8 cellular contexts compared by ENCODE assay signal in genomic region chr13:51591938-51592337, GRCh38. TPM values are rescaled to one million over a fixed set of nuclear protein-coding genes. Genes with fewer than 3 reads are reported as not detected.
DNase-seq lines count a peak whose midpoint lies in the region; ATAC-seq, FAIRE-seq and TF ChIP-seq lines count a peak whose summit lies in the region.
"Not testable (repeated sequence)": the region's sequence is repeated elsewhere in the genome, so short reads cannot be mapped to it uniquely, and the experiment has no call there.

No MANE protein-coding gene starts in this region.

- not testable (repeated sequence) for H3K9me2 ChIP-seq in GM23248 (ENCODE audit: insufficient read depth); PC-9 (ENCODE audit: insufficient read depth)

- H4K20me1 ChIP-seq in GM23248 (ENCODE audit: insufficient read depth); PC-9 (ENCODE audit: insufficient read depth); GM12878 (ENCODE audit: control insufficient read depth, insufficient read depth): not testable (repeated sequence)

- H3K9me3 ChIP-seq in GM23248 (ENCODE audit: low read depth); PC-9 (ENCODE audit: insufficient read depth, low read depth); GM12878 (replicated peaks; ENCODE audit: control insufficient read depth, insufficient read depth, low read length); esophagus squamous epithelium; upper lobe of right lung: not testable (repeated sequence)

- H3K36me3 Mint-ChIP-seq in neural crest cell (ENCODE audit: low read depth) = not testable (repeated sequence)

- TF ChIP-seq RAD21 in GM12878 (IDR thresholded peaks at IDR 0.05; ENCODE audit: insufficient read depth, low read depth, low read length) = not testable (repeated sequence)

- peak overlapping the region; percentile 84 for H3K27ac ChIP-seq in GM23248
- peak overlapping the region; percentile 64 for H3K27ac ChIP-seq in PC-9
- H3K27ac ChIP-seq in GM12878 (ENCODE audit: control insufficient read depth, insufficient read depth) = peak overlapping the region; percentile 18; the same call in 1 of the 2 replicates
- H3K27ac ChIP-seq in esophagus squamous epithelium = peak overlapping the region; percentile 56 to 79 (median 69)
- peak overlapping the region in 16 of 21 experiments; percentile 7 to 71 (median 52) for H3K27ac ChIP-seq in skin epidermis
- peak overlapping the region; percentile 43 for H3K27ac ChIP-seq in upper lobe of right lung

- peaks cover 48% of the 10 kb centered on the region for H3K4me1 Mint-ChIP-seq in neural crest cell

- H3K4me2 ChIP-seq in GM23248 (ENCODE audit: unreplicated experiment) (peak overlapping the region; percentile 85), PC-9 (peak overlapping the region; percentile 77)
- H3K4me2 ChIP-seq in GM12878 (ENCODE audit: control insufficient read depth, insufficient read depth) = not testable (repeated sequence)

- not testable (repeated sequence) for H3K27me3 Mint-ChIP-seq in neural crest cell (ENCODE audit: low read depth)

- H3K4me1 ChIP-seq in GM23248 (ENCODE audit: insufficient read depth) (peaks cover 73% of the 10 kb centered on the region), PC-9 (replicated peaks; ENCODE audit: insufficient read depth) (peaks cover 43% of the 10 kb centered on the region), esophagus squamous epithelium (peaks cover 4 to 87% (median 25%) of the 10 kb centered on the region in 3 donors), upper lobe of right lung (peaks cover 29% of the 10 kb centered on the region)
- not testable (repeated sequence) for H3K4me1 ChIP-seq in GM12878 (ENCODE audit: control insufficient read depth, insufficient read depth, low read length)

- not testable (repeated sequence) for DNase-seq in GM23248; PC-9; GM12878 (ENCODE audit: low read depth, low spot score); esophagus squamous epithelium (lab: John Stamatoyannopoulos, UW); neural crest cell (ENCODE audit: low read depth, low spot score); upper lobe of right lung
- peak; percentile 43 for DNase-seq in kidney tubule cell (ENCODE audit: low spot score)

- POLR2A ChIA-PET in PC-9 (lab: Charles Lee; ENCODE audit: unreplicated experiment) = interaction anchor here (0.6 kb wide), 1 partner anchor 204 kb away, joined by 3 read pairs; no protein-coding TSS in a partner anchor
- POLR2A ChIA-PET in GM12878 (lab: Charles Lee) = not testable (repeated sequence)

- intact Hi-C loops in PC-9 (cut with micrococcal nuclease; ENCODE audit: unreplicated experiment); GM12878 (cut with micrococcal nuclease; ENCODE audit: unreplicated experiment); esophagus squamous epithelium (cut with DNase I); upper lobe of right lung (cut with DNase I): not testable (repeated sequence)

- 37 to 39% methylated on average over 1 of the region's 1 CpG for WGBS in GM23248 (ENCODE audit: low coverage in 1 of 2, low lambda C conversion rate in 2 of 2, missing lambda C conversion rate in 2 of 2), 2 experiments
- 100% methylated on average over 1 of the region's 1 CpG for WGBS in GM12878 (ENCODE audit: insufficient coverage, insufficient replicate concordance, low lambda C conversion rate, missing lambda C conversion rate)
- WGBS in esophagus squamous epithelium, 2 donors = 75 to 91% methylated on average over 1 of the region's 1 CpG

- peaks cover 89% of the 10 kb centered on the region for H3K79me2 ChIP-seq in GM23248 (ENCODE audit: insufficient read depth)
- H3K79me2 ChIP-seq in PC-9 (ENCODE audit: low read depth) = peaks cover 74% of the 10 kb centered on the region
- peaks cover 52% of the 10 kb centered on the region for H3K79me2 ChIP-seq in GM12878 (ENCODE audit: control insufficient read depth, insufficient read depth, low read length)

- RAD21 ChIA-PET in GM12878 (lab: Charles Lee; ENCODE audit: unreplicated experiment) = interaction anchor here (0.7 kb wide), 1 partner anchor 205 kb away, joined by 3 read pairs; no protein-coding TSS in a partner anchor

- not testable (repeated sequence) for TF ChIP-seq POLR2A in GM12878 (IDR thresholded peaks at IDR 0.05; ENCODE audit: low read depth, low read length); esophagus squamous epithelium (IDR thresholded peaks at IDR 0.05)

- H3K9ac ChIP-seq in GM23248 = peak overlapping the region; percentile 70
- not testable (repeated sequence) for H3K9ac ChIP-seq in GM12878 (ENCODE audit: control insufficient read depth, insufficient read depth, low read length)

- ATAC-seq in GM12878, upper lobe of right lung: not testable (repeated sequence)

- TF ChIP-seq CTCF in PC-9 (conservative IDR thresholded peaks at IDR 0.05); GM12878 (IDR thresholded peaks at IDR 0.05 in 2 of 3, conservative IDR thresholded peaks at IDR 0.05 in 1 of 3; ENCODE audit: control insufficient read depth in 2 of 3, extremely low read depth in 1 of 3, insufficient read depth in 1 of 3, low read depth in 3 of 3, low read length in 3 of 3); esophagus squamous epithelium (IDR thresholded peaks at IDR 0.05); neural crest cell (conservative IDR thresholded peaks at IDR 0.05); upper lobe of right lung (IDR thresholded peaks at IDR 0.05): not testable (repeated sequence)

- not testable (repeated sequence) for H3K27me3 ChIP-seq in GM23248 (replicated peaks; ENCODE audit: insufficient read depth); PC-9 (ENCODE audit: insufficient read depth, low read depth); GM12878 (replicated peaks in 1 of 2; ENCODE audit: control insufficient read depth in 2 of 2, insufficient read depth in 2 of 2, low read length in 1 of 2); esophagus squamous epithelium; upper lobe of right lung

- SMC1A ChIA-PET in GM12878 (lab: Charles Lee; ENCODE audit: uncharacterized antibody, unreplicated experiment) = interaction anchor here (0.7 to 1.2 kb wide), 5 partner anchors 14 to 112 kb away, joined by 3 read pairs; no protein-coding TSS in a partner anchor

- not testable (repeated sequence) for TF ChIP-seq EP300 in GM12878 (IDR thresholded peaks at IDR 0.05; ENCODE audit: borderline replicate concordance in 1 of 2, control insufficient read depth in 1 of 2, low read depth in 2 of 2, low read length in 2 of 2)

- H2AFZ ChIP-seq in GM23248; PC-9; GM12878 (ENCODE audit: control insufficient read depth, low read depth, low read length): not testable (repeated sequence)

- not testable (repeated sequence) for H3K9me3 Mint-ChIP-seq in neural crest cell

- CTCF ChIA-PET in PC-9 (lab: Charles Lee) = not testable (repeated sequence)
- CTCF ChIA-PET in GM12878 (lab: Yijun Ruan, JAX) = interaction anchor here (0.8 kb wide), 1 partner anchor 93 kb away, joined by 3 read pairs; no protein-coding TSS in a partner anchor

- not testable (repeated sequence) for H3K4me3 Mint-ChIP-seq in neural crest cell

- not testable (repeated sequence) for BruUV-seq in PC-9 (replicated peaks; lab: Mats Ljungman, UMichigan); GM12878 (replicated peaks; lab: Mats Ljungman, UMichigan)

- H3K4me3 ChIP-seq in GM23248 (peak overlapping the region; percentile 54), PC-9 (peak overlapping the region; percentile 41; the same call in 1 of the 2 replicates)
- not testable (repeated sequence) for H3K4me3 ChIP-seq in GM12878, esophagus squamous epithelium, skin epidermis, upper lobe of right lung

- in situ Hi-C loops in GM23248 (cut with MboI); GM12878 (cut with MboI): not testable (repeated sequence)

- H3F3A ChIP-seq in GM23248 (ENCODE audit: insufficient read depth) = peaks cover 56% of the 10 kb centered on the region
- H3F3A ChIP-seq in PC-9 (ENCODE audit: insufficient read depth, low read depth) = peaks cover 26% of the 10 kb centered on the region

- not testable (repeated sequence) for FAIRE-seq in GM12878 (lab: Jason Lieb, UNC)

- H3K27ac Mint-ChIP-seq in neural crest cell (ENCODE audit: unreplicated experiment) = peak overlapping the region; percentile 64

- H3K36me3 ChIP-seq in GM23248 (ENCODE audit: low read depth); PC-9 (ENCODE audit: low read depth); GM12878 (ENCODE audit: control insufficient read depth in 2 of 2, insufficient read depth in 2 of 2, low read length in 1 of 2); esophagus squamous epithelium; upper lobe of right lung: not testable (repeated sequence)

RNA-seq across cellular contexts. Expression of gene WDFY2, which starts 7.7 kb away (rescaled TPM):
- 6.9 and 17.1 TPM in 2 replicates for total RNA-seq in GM23248 (2014; rRNA removed; shearing (Covaris generic))
- polyA plus RNA-seq in GM23248 (2016; fragmentation: Nextera tagmentation; extraction: Ambion mirVana) (11.5 and 14.2 TPM in 2 replicates), GM12878 (2011; rRNA removed) (4.6 and 6.5 TPM in 2 replicates), GM12878 (2014; fragmentation: Illumina TruSeq; extraction: Trizol) (7.8 and 9.9 TPM in 2 replicates), GM12878 (2014; fragmentation: Nextera tagmentation; extraction: Ambion mirVana) (1 to 10 TPM; 2.1 to 2.7 TPM), GM12878 (2014; rRNA removed) (10.0 and 13.5 TPM in 2 replicates), GM12878 (2016; fragmentation: Nextera tagmentation; extraction: Ambion mirVana) (10 to 100 TPM in 1 of 2 experiments, 1 to 10 TPM in 1; 8.5 to 10.4 TPM)
- total RNA-seq in PC-9 (2021) (14.1 and 14.3 TPM in 2 replicates), GM12878 (2014; rRNA removed) (7.5 TPM in 2 replicates), GM12878 (2014; rRNA removed; fragmentation: Illumina TruSeq; extraction: Trizol) (8.5 and 8.9 TPM in 2 replicates), GM12878 (2021) (11.0 and 13.0 TPM in 2 replicates), esophagus squamous epithelium (10 to 100 TPM in 3 of 4 donors, 1 to 10 TPM in 1; 7.7 to 23.3 (median 18.2) TPM), neural crest cell (18.9 and 20.7 TPM in 2 replicates), upper lobe of right lung (13.1 TPM)
- 47.7 and 50.4 TPM in 2 replicates for total RNA-seq in GM12878 (2013; cell fraction: nucleolus; rRNA removed)
- polyA plus RNA-seq in GM12878 (2011; ENCODE audit: low read depth) = 2.3 TPM
- 2.4 and 2.6 TPM in 2 replicates for polyA plus RNA-seq in GM12878 (2011; cell fraction: cytosol; rRNA removed)
- polyA plus RNA-seq in GM12878 (2011; cell fraction: nucleus; rRNA removed) = 10.0 and 10.8 TPM in 2 replicates
- polyA plus RNA-seq in GM12878 (2012) = 4.1 and 4.7 TPM in 2 replicates
- polyA minus RNA-seq in GM12878 (2011; rRNA and poly(A)+ RNA removed) = 7.4 and 8.7 TPM in 2 replicates
- 1.2 and 1.9 TPM in 2 replicates for polyA minus RNA-seq in GM12878 (2011; cell fraction: cytosol; rRNA and poly(A)+ RNA removed)
- 11.5 and 22.0 TPM in 2 replicates for polyA minus RNA-seq in GM12878 (2011; cell fraction: nucleus; rRNA and poly(A)+ RNA removed)

Comparison
In these comparisons a context has a peak if more than half of its experiments do, and no peak if none do; other contexts are left out.
1. H3K27ac ChIP-seq: peak in every context shown above with its lines; median percentile 84 in GM23248; 69 in esophagus squamous epithelium; 64 in PC-9; 52 in skin epidermis; 43 in upper lobe of right lung; 18 in GM12878.